In the genomic region with DNA sequence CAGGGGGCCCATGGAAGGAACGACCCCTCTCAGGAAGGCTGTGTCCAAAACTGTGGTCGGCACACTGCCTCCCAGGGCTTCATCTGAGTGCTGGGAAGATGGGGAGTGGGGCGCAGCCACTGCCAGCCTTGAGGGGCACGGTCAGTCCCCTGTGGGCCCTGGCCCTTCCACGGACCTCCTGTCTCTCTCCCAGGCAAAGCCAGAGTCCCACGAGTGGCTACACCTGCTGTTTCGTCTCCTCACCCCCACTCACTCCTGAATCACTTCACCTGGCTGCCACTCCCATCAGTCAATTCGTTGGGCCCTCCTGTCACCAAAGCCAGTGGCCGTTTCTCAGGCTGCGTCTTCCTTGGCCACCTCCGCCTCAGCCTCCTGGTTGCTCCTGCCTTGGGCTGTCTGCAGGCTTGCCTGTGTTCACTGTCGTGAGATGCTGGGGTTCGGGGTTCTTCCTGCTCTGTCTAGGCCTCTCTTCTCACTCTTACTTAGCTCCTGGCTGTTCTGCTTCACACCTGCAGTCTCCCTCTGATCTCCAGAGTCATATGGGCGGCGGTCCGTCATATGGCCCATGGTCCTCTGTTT, we compare ENCODE assay signal across 19 cellular contexts. TPM values are rescaled to one million over a fixed set of nuclear protein-coding genes. Genes with fewer than 3 reads are reported as not detected.
DNase-seq lines count a peak whose midpoint lies in the region; ATAC-seq and TF ChIP-seq lines count a peak whose summit lies in the region.
"Had no signal": no experiment of that assay in that cellular context is flagged by ENCODE, and none has a peak within 500 bp of the region (broad histone marks: within the 10 kb centered on the region; RNA-seq: fewer than 3 reads in every experiment).

No MANE protein-coding gene starts in this region.

- no peaks in the 10 kb centered on the region for H3K79me2 ChIP-seq in hepatocyte
- H3K79me2 ChIP-seq in smooth muscle cell (ENCODE audit: low read depth) = no peaks in the 10 kb centered on the region
- no peaks in the 10 kb centered on the region for H3K79me2 ChIP-seq in Karpas-422 (ENCODE audit: low read length)
- H3K79me2 ChIP-seq: parathyroid adenoma had no signal

- H4K20me1 ChIP-seq in hepatocyte (ENCODE audit: insufficient read depth, poor library complexity, severe bottlenecking) (no peaks in the 10 kb centered on the region), smooth muscle cell (ENCODE audit: low read depth) (no peaks in the 10 kb centered on the region), Karpas-422 (ENCODE audit: insufficient read depth, low read depth, low read length) (no peaks in the 10 kb centered on the region)

- H3K4me3 ChIP-seq in H7 (ENCODE audit: insufficient read depth, low read depth, low read length) = no peak overlapping the region
- no peak overlapping the region for H3K4me3 ChIP-seq in Peyer's patch
- H3K4me3 ChIP-seq in hepatocyte = no peak overlapping the region
- no peak overlapping the region for H3K4me3 ChIP-seq in smooth muscle cell
- no peak overlapping the region for H3K4me3 ChIP-seq in Karpas-422 (ENCODE audit: low read length)
- H3K4me3 ChIP-seq: adrenal gland, right lobe of liver, transverse colon had no signal

- intact Hi-C loops in left colon (cut with DNase I, micrococcal nuclease) = no loop called here

- H3K9me2 ChIP-seq in hepatocyte (replicated peaks; ENCODE audit: insufficient read depth) (no peaks in the 10 kb centered on the region), Karpas-422 (replicated peaks; ENCODE audit: insufficient read depth, low read length) (no peaks in the 10 kb centered on the region)

- ATAC-seq in omental fat pad (ENCODE audit: low FRiP score) (no peak), left colon (no peak)

- H3K36me3 ChIP-seq in H7 (replicated peaks; ENCODE audit: control insufficient read depth, insufficient read depth, low read length) = no peaks in the 10 kb centered on the region
- H3K36me3 ChIP-seq in Peyer's patch = no peaks in the 10 kb centered on the region
- no peaks in the 10 kb centered on the region for H3K36me3 ChIP-seq in hepatocyte (replicated peaks; ENCODE audit: insufficient read depth, low read depth)
- H3K36me3 ChIP-seq in smooth muscle cell (ENCODE audit: low read depth) = no peaks in the 10 kb centered on the region
- H3K36me3 ChIP-seq in Karpas-422 (ENCODE audit: insufficient read depth, low read length) = no peaks in the 10 kb centered on the region
- H3K36me3 ChIP-seq: adrenal gland, right lobe of liver, transverse colon had no signal

- H3K4me2 ChIP-seq in hepatocyte = no peak overlapping the region
- H3K4me2 ChIP-seq in smooth muscle cell = no peak overlapping the region
- H3K4me2 ChIP-seq in Karpas-422 (ENCODE audit: low read depth, low read length, poor library complexity, severe bottlenecking) = no peak overlapping the region

- H3K27ac ChIP-seq in Peyer's patch = no peak overlapping the region
- H3K27ac ChIP-seq in hepatocyte = no peak overlapping the region
- no peak overlapping the region for H3K27ac ChIP-seq in smooth muscle cell (ENCODE audit: low read depth)
- H3K27ac ChIP-seq in Karpas-422 (ENCODE audit: low read length) = no peak overlapping the region
- H3K27ac ChIP-seq: adrenal gland, parathyroid adenoma, right lobe of liver, transverse colon had no signal

- no peak for TF ChIP-seq POLR2A in Peyer's patch (IDR thresholded peaks at IDR 0.05)

- no peaks in the 10 kb centered on the region for H3K9me3 ChIP-seq in Peyer's patch
- no peaks in the 10 kb centered on the region for H3K9me3 ChIP-seq in hepatocyte (ENCODE audit: low read depth)
- H3K9me3 ChIP-seq in smooth muscle cell (replicated peaks; ENCODE audit: low read depth) = no peaks in the 10 kb centered on the region
- H3K9me3 ChIP-seq in Karpas-422 (ENCODE audit: low read length) = no peaks in the 10 kb centered on the region
- H3K9me3 ChIP-seq: adrenal gland, right lobe of liver, transverse colon had no signal

- H2AFZ ChIP-seq in hepatocyte (no peak overlapping the region), smooth muscle cell (ENCODE audit: low read depth) (no peak overlapping the region), Karpas-422 (ENCODE audit: low read length) (no peak overlapping the region)
- H2AFZ ChIP-seq: parathyroid adenoma had no signal

- H3K9ac ChIP-seq in smooth muscle cell (ENCODE audit: low read depth) (no peak overlapping the region), Karpas-422 (ENCODE audit: low read length) (no peak overlapping the region)
- H3K9ac ChIP-seq: parathyroid adenoma had no signal

- peaks cover 0 to 5% (median 0%) of the 10 kb centered on the region in 4 donors for H3K4me1 ChIP-seq in Peyer's patch
- no peaks in the 10 kb centered on the region for H3K4me1 ChIP-seq in hepatocyte (ENCODE audit: insufficient read depth)
- no peaks in the 10 kb centered on the region for H3K4me1 ChIP-seq in smooth muscle cell (ENCODE audit: low read depth)
- H3K4me1 ChIP-seq in Karpas-422 (ENCODE audit: low read length) = no peaks in the 10 kb centered on the region
- H3K4me1 ChIP-seq: adrenal gland, parathyroid adenoma had no signal

- TF ChIP-seq CTCF in Peyer's patch (IDR thresholded peaks at IDR 0.05) (no peak), hepatocyte (IDR thresholded peaks at IDR 0.05; ENCODE audit: poor library complexity) (no peak), omental fat pad (IDR thresholded peaks at IDR 0.05) (no peak), smooth muscle cell (IDR thresholded peaks at IDR 0.05; ENCODE audit: borderline replicate concordance, insufficient read depth, poor library complexity, severe bottlenecking) (no peak)

- H3K27me3 ChIP-seq in H7 (ENCODE audit: control insufficient read depth, insufficient read depth, low read length) = no peaks in the 10 kb centered on the region
- H3K27me3 ChIP-seq in Peyer's patch = no peaks in the 10 kb centered on the region
- H3K27me3 ChIP-seq in hepatocyte = no peaks in the 10 kb centered on the region
- no peaks in the 10 kb centered on the region for H3K27me3 ChIP-seq in smooth muscle cell (ENCODE audit: low read depth)
- no peaks in the 10 kb centered on the region for H3K27me3 ChIP-seq in Karpas-422 (ENCODE audit: low read length)
- H3K27me3 ChIP-seq: right lobe of liver had no signal

- 87% methylated on average over 16 of the region's 16 CpGs for WGBS in hepatocyte (ENCODE audit: low lambda C conversion rate, missing lambda C conversion rate)
- WGBS in smooth muscle cell (ENCODE audit: low lambda C conversion rate) = 91% methylated on average over 14 of the region's 16 CpGs

- DNase-seq in H7 (peak; percentile 29), Peyer's patch (peak in 2 of 3 donors; percentile 7 to 28), hepatocyte (ENCODE audit: low spot score) (peak; percentile 2), omental fat pad (ENCODE audit: low spot score) (peak; percentile 17), left colon (no peak), smooth muscle cell (lab: John Stamatoyannopoulos, UW; ENCODE audit: unreplicated experiment) (no peak), Karpas-422 (no peak)
- DNase-seq: activated CD4-positive, alpha-beta T cell treated with anti-CD3 and anti-CD28 coated beads for 4 hours; activated gamma-delta T cell; Calu3; DND-41; mesenchymal stem cell; naive B cell; NCI-H146; NCI-H510A; transverse colon had no signal

- H3F3A ChIP-seq in smooth muscle cell (ENCODE audit: low read depth) = no peaks in the 10 kb centered on the region

RNA-seq across cellular contexts. Expression of a gene that starts 58.8 kb away (rescaled TPM):
- total RNA-seq in H7 (2014; rRNA removed; shearing (Covaris generic)) = 123 and 154 TPM in 2 replicates
- total RNA-seq in Peyer's patch (10 to 100 TPM; 29.7 to 54.5 (median 33.6) TPM), hepatocyte (39.6 and 42.4 TPM in 2 replicates), omental fat pad (100 to 1,000 TPM; 150 to 170 (median 167) TPM), left colon (10 to 100 TPM; 39.7 to 52.1 TPM), smooth muscle cell (32.4 and 43.8 TPM in 2 replicates)
- polyA plus RNA-seq in hepatocyte (62.4 and 64.9 TPM in 2 replicates), smooth muscle cell (32.1 and 37.5 TPM in 2 replicates)
- 0.41 TPM in 1 of 2 replicates, not detected in the other for total RNA-seq in Karpas-422 (2014; rRNA removed; shearing (Covaris generic); ENCODE audit: low replicate concordance)

Comparison
In these comparisons a context has a peak if more than half of its experiments do, and no peak if none do; other contexts are left out.
1. DNase-seq: peak in H7 (single experiment), Peyer's patch (2 of 3), hepatocyte (single experiment) and omental fat pad (single experiment); none in left colon (0 of 2), smooth muscle cell (single experiment) and Karpas-422 (single experiment).
2. RNA of a gene that starts 58.8 kb away (total RNA-seq): 150 to 170 TPM in omental fat pad, 123 to 154 TPM in H7, 39.7 to 52.1 TPM in left colon, 39.6 to 42.4 TPM in hepatocyte, 29.7 to 54.5 TPM in Peyer's patch and 32.4 to 43.8 TPM in smooth muscle cell; 0.41 TPM in Karpas-422; every median in the first group is over 10 times any median in the second.